22 cellular contexts compared by ENCODE assay signal in genomic region chr2:42573256-42573655, GRCh38.
"Had no signal": no experiment of that assay in that cellular context is flagged by ENCODE, and none has a peak within 500 bp of the region (broad histone marks: within the 10 kb centered on the region; RNA-seq: fewer than 3 reads in every experiment).

No MANE protein-coding gene starts in this region.

- FAIRE-seq: keratinocyte, pancreas had no signal

- H3K4me3 Mint-ChIP-seq: immature natural killer cell, memory B cell, nephron had no signal

- H3K27me3 ChIP-seq: esophagus muscularis mucosa, gastroesophageal sphincter, pancreas, suprapubic skin, tibial artery, upper lobe of left lung, uterus had no signal

- DNase-seq: effector memory CD4-positive, alpha-beta T cell; glutamatergic neuron; immature natural killer cell; left ventricle myocardium inferior; lower lobe of right lung; midbrain; occipital lobe; pancreas; right cardiac atrium; stimulated activated CD4-positive, alpha-beta T cell treated with anti-CD3 and anti-CD28 coated beads, Interleukin-2, amount 100 ng/mL, for 48 hours; stimulated activated naive CD4-positive, alpha-beta T cell treated with Interleukin-2 at 50 U/mL for 16 hours; tibial artery; upper lobe of left lung; uterus had no signal

- H3K27ac ChIP-seq: esophagus muscularis mucosa, gastroesophageal sphincter, left ventricle myocardium inferior, lower lobe of right lung, pancreas, suprapubic skin, tibial artery, upper lobe of left lung, uterus had no signal

- H3K9me3 Mint-ChIP-seq: immature natural killer cell, memory B cell, nephron had no signal

- H3K4me3 ChIP-seq: esophagus muscularis mucosa, gastroesophageal sphincter, left ventricle myocardium inferior, lower lobe of right lung, pancreas, smooth muscle cell, suprapubic skin, tibial artery, upper lobe of left lung, uterus had no signal

- ATAC-seq: gastroesophageal sphincter, lower lobe of right lung, pancreas, right cardiac atrium had no signal

- H3K36me3 ChIP-seq: pancreas, uterus had no signal

- H3K4me2 ChIP-seq: smooth muscle cell had no signal

- H3K27ac Mint-ChIP-seq: immature natural killer cell, memory B cell, progenitor cell of endocrine pancreas had no signal

- H3K27me3 Mint-ChIP-seq: memory B cell, progenitor cell of endocrine pancreas had no signal

- H3K9me3 ChIP-seq: esophagus muscularis mucosa, gastroesophageal sphincter, left ventricle myocardium inferior, lower lobe of right lung, pancreas, suprapubic skin, tibial artery, upper lobe of left lung, uterus had no signal

- H3K4me1 ChIP-seq: uterus had no signal
